In genomic region chr2:9430316-9431293, GRCh38 we compare ENCODE assay signal across 1 cellular context.
TF ChIP-seq lines count a peak whose summit lies in the region.

No MANE protein-coding gene starts in this region.

TF ChIP-seq in GM12878, 131 proteins besides CTCF, POLR2A, EP300 and RAD21:
- TF ChIP-seq IKZF1 (conservative IDR thresholded peaks at IDR 0.05) = no peak
- no peak for TF ChIP-seq ATF7 (IDR thresholded peaks at IDR 0.05; ENCODE audit: low read depth)
- no peak for TF ChIP-seq CBX3 (IDR thresholded peaks at IDR 0.05; ENCODE audit: borderline replicate concordance, low read depth)
- no peak for TF ChIP-seq STAT1 (conservative IDR thresholded peaks at IDR 0.05)
- TF ChIP-seq NR2C2 (IDR thresholded peaks at IDR 0.05; ENCODE audit: borderline replicate concordance, control insufficient read depth, insufficient read length, low read depth) = no peak
- TF ChIP-seq CREB1 (IDR thresholded peaks at IDR 0.05; ENCODE audit: low read depth) = no peak
- TF ChIP-seq BCLAF1 (IDR thresholded peaks at IDR 0.05) = no peak
- TF ChIP-seq SMAD1 (IDR thresholded peaks at IDR 0.05; ENCODE audit: low read depth, partially characterized antibody) = no peak
- no peak for TF ChIP-seq RB1 (IDR thresholded peaks at IDR 0.05; ENCODE audit: borderline replicate concordance)
- no peak for TF ChIP-seq ZNF687 (IDR thresholded peaks at IDR 0.05)
- TF ChIP-seq, protein P1, sequence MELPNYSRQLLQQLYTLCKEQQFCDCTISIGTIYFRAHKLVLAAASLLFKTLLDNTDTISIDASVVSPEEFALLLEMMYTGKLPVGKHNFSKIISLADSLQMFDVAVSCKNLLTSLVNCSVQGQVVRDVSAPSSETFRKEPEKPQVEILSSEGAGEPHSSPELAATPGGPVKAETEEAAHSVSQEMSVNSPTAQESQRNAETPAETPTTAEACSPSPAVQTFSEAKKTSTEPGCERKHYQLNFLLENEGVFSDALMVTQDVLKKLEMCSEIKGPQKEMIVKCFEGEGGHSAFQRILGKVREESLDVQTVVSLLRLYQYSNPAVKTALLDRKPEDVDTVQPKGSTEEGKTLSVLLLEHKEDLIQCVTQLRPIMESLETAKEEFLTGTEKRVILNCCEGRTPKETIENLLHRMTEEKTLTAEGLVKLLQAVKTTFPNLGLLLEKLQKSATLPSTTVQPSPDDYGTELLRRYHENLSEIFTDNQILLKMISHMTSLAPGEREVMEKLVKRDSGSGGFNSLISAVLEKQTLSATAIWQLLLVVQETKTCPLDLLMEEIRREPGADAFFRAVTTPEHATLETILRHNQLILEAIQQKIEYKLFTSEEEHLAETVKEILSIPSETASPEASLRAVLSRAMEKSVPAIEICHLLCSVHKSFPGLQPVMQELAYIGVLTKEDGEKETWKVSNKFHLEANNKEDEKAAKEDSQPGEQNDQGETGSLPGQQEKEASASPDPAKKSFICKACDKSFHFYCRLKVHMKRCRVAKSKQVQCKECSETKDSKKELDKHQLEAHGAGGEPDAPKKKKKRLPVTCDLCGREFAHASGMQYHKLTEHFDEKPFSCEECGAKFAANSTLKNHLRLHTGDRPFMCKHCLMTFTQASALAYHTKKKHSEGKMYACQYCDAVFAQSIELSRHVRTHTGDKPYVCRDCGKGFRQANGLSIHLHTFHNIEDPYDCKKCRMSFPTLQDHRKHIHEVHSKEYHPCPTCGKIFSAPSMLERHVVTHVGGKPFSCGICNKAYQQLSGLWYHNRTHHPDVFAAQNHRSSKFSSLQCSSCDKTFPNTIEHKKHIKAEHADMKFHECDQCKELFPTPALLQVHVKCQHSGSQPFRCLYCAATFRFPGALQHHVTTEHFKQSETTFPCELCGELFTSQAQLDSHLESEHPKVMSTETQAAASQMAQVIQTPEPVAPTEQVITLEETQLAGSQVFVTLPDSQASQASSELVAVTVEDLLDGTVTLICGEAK (IDR thresholded peaks at IDR 0.05; ENCODE audit: borderline replicate concordance) = peak; percentile 34; the same call in 1 of the 2 replicates
- no peak for TF ChIP-seq GABPA (IDR thresholded peaks at IDR 0.05; ENCODE audit: low read depth)
- TF ChIP-seq STAT3 (IDR thresholded peaks at IDR 0.05; ENCODE audit: low read depth, low read length) = no peak
- TF ChIP-seq PRDM15 (CRISPR knock-in tag; IDR thresholded peaks at IDR 0.05) = no peak
- TF ChIP-seq, protein P2, sequence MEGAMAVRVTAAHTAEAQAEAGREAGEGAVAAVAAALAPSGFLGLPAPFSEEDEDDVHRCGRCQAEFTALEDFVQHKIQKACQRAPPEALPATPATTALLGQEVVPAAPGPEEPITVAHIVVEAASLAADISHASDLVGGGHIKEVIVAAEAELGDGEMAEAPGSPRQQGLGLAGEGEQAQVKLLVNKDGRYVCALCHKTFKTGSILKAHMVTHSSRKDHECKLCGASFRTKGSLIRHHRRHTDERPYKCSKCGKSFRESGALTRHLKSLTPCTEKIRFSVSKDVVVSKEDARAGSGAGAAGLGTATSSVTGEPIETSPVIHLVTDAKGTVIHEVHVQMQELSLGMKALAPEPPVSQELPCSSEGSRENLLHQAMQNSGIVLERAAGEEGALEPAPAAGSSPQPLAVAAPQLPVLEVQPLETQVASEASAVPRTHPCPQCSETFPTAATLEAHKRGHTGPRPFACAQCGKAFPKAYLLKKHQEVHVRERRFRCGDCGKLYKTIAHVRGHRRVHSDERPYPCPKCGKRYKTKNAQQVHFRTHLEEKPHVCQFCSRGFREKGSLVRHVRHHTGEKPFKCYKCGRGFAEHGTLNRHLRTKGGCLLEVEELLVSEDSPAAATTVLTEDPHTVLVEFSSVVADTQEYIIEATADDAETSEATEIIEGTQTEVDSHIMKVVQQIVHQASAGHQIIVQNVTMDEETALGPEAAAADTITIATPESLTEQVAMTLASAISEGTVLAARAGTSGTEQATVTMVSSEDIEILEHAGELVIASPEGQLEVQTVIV (IDR thresholded peaks at IDR 0.05; ENCODE audit: borderline replicate concordance, partially characterized antibody) = no peak
- 0 out of 2 replicates have a peak, but pooled peaks have one; percentile 25 for TF ChIP-seq MEF2A (IDR thresholded peaks at IDR 0.05; ENCODE audit: insufficient read depth, low read depth, low read length)
- TF ChIP-seq CHD1 (IDR thresholded peaks at IDR 0.05; ENCODE audit: low read depth, low read length) = no peak
- TF ChIP-seq USF1 (IDR thresholded peaks at IDR 0.05; ENCODE audit: borderline replicate concordance, extremely low read length, insufficient read depth, low read depth, low read length) = no peak
- no peak for TF ChIP-seq TCF7 (IDR thresholded peaks at IDR 0.05; ENCODE audit: borderline replicate concordance)
- peak; percentile 36 for TF ChIP-seq JUNB (IDR thresholded peaks at IDR 0.05)
